ENCODE assay signal across 11 cellular contexts in genomic region chr11:77151804-77152513, GRCh38. TPM values are rescaled to one million over a fixed set of nuclear protein-coding genes. Genes with fewer than 3 reads are reported as not detected.
DNase-seq lines count a peak whose midpoint lies in the region; ATAC-seq and TF ChIP-seq lines count a peak whose summit lies in the region.
"Had no signal": no experiment of that assay in that cellular context is flagged by ENCODE, and none has a peak within 500 bp of the region (broad histone marks: within the 10 kb centered on the region; RNA-seq: fewer than 3 reads in every experiment).

No MANE protein-coding gene starts in this region.

- ATAC-seq in GM21528 (IDR thresholded peaks at IDR 0.05; ENCODE audit: low FRiP score, unreplicated experiment), result no peak
- ATAC-seq: left lobe of liver had no signal

- 87% methylated on average over 11 of the region's 11 CpGs for WGBS in hepatocyte (ENCODE audit: low lambda C conversion rate, missing lambda C conversion rate)

- H3K79me2 ChIP-seq in hepatocyte, result no peaks in the 10 kb centered on the region

- DNase-seq in CD1c-positive myeloid dendritic cell (ENCODE audit: extremely low spot score) (peak; percentile 12), NCI-H2171 (lab: John Stamatoyannopoulos, UW) (peak; percentile 55), myocyte (ENCODE audit: low read depth) (peak; percentile 70), hepatocyte (ENCODE audit: low spot score) (no peak), NCI-H526 (lab: John Stamatoyannopoulos, UW) (no peak), HAP-1 (ENCODE audit: low spot score in 2 of 2) (no peak)
- DNase-seq in activated T-cell treated with anti-CD3 and anti-CD28 coated beads, Interleukin-2, amount 50 U/mL, for 1 hour, result peak; percentile 39
- DNase-seq: GM23248, NCI-H1930 had no signal

- H3K4me3 ChIP-seq in hepatocyte (no peak overlapping the region), HAP-1 (no peak overlapping the region)
- H3K4me3 ChIP-seq: GM23248 had no signal

- no peaks in the 10 kb centered on the region for H3K36me3 ChIP-seq in hepatocyte (replicated peaks; ENCODE audit: insufficient read depth, low read depth)
- no peaks in the 10 kb centered on the region for H3K36me3 ChIP-seq in HAP-1 (replicated peaks)

- H4K20me1 ChIP-seq in hepatocyte (ENCODE audit: insufficient read depth, poor library complexity, severe bottlenecking), result no peaks in the 10 kb centered on the region

- no peak overlapping the region for H3K4me2 ChIP-seq in hepatocyte

- H3K27me3 ChIP-seq in hepatocyte (no peaks in the 10 kb centered on the region), HAP-1 (ENCODE audit: low read depth) (no peaks in the 10 kb centered on the region)

- H3K4me1 ChIP-seq in hepatocyte (ENCODE audit: insufficient read depth) (peaks cover 18% of the 10 kb centered on the region), HAP-1 (no peaks in the 10 kb centered on the region)

- no peak for TF ChIP-seq CTCF in hepatocyte (IDR thresholded peaks at IDR 0.05; ENCODE audit: poor library complexity)

- no peak overlapping the region for H3K27ac ChIP-seq in hepatocyte
- H3K27ac ChIP-seq: GM23248 had no signal

- no peaks in the 10 kb centered on the region for H3K9me2 ChIP-seq in hepatocyte (replicated peaks; ENCODE audit: insufficient read depth)

- no peak overlapping the region for H2AFZ ChIP-seq in hepatocyte
- H2AFZ ChIP-seq: GM23248 had no signal

- in situ Hi-C loops in HAP-1 (cut with MboI; ENCODE audit: low sequenced_read_pairs), result no loop called here

- H3K9me3 ChIP-seq in hepatocyte (ENCODE audit: low read depth), result no peaks in the 10 kb centered on the region
- H3K9me3 ChIP-seq in HAP-1, result no peaks in the 10 kb centered on the region

RNA-seq across cellular contexts. Expression of gene MYO7A, which starts 23.9 kb away (rescaled TPM):
- total RNA-seq in myocyte (0.57 and 0.96 TPM in 2 replicates), hepatocyte (6.4 and 9.8 TPM in 2 replicates)
- 0.14 TPM for polyA plus RNA-seq in myocyte (2012)
- polyA plus RNA-seq in hepatocyte, result 10.1 and 12.6 TPM in 2 replicates
- total RNA-seq: GM23248 had no signal
- polyA plus RNA-seq: GM23248 had no signal

RNA-seq across cellular contexts. Expression of gene OMP, which starts 49.3 kb away (rescaled TPM):
- total RNA-seq in myocyte, result not detected in 2 replicates
- 0.25 TPM for polyA plus RNA-seq in myocyte (2012)
- not detected in 2 replicates for total RNA-seq in hepatocyte
- polyA plus RNA-seq in hepatocyte, result 0.47 TPM in 1 of 2 replicates, not detected in the other
- total RNA-seq: GM23248 had no signal
- polyA plus RNA-seq: GM23248 had no signal

Comparison
In these comparisons a context has a peak if more than half of its experiments do, and no peak if none do; other contexts are left out.
1. DNase-seq: peak in CD1c-positive myeloid dendritic cell (single experiment), NCI-H2171 (single experiment), activated T-cell treated with anti-CD3 and anti-CD28 coated beads, Interleukin-2, amount 50 U/mL, for 1 hour (single experiment) and myocyte (single experiment); none in hepatocyte (single experiment), NCI-H526 (0 of 2) and HAP-1 (0 of 2).